In genomic region chr7:92808635-92809034, GRCh38 we compare ENCODE assay signal across 20 cellular contexts. TPM values are rescaled to one million over a fixed set of nuclear protein-coding genes. Genes with fewer than 3 reads are reported as not detected.
A peak's percentile ranks its signal among the peaks of the same experiment; 100 is the strongest.
DNase-seq lines count a peak whose midpoint lies in the region; ATAC-seq and FAIRE-seq lines count a peak whose summit lies in the region.
"Had no signal": no experiment of that assay in that cellular context is flagged by ENCODE, and none has a peak within 500 bp of the region (broad histone marks: within the 10 kb centered on the region; RNA-seq: fewer than 3 reads in every experiment).

No MANE protein-coding gene starts in this region.

- no peak overlapping the region for H3K23ac ChIP-seq in trophoblast cell (ENCODE audit: low read length)

- no peak overlapping the region for H3K9ac ChIP-seq in trophoblast cell (ENCODE audit: low read length)
- H3K9ac ChIP-seq: BLaER1 had no signal

- H2BK12ac ChIP-seq in trophoblast cell (ENCODE audit: low read length) = no peak overlapping the region

- H3K4me1 ChIP-seq in ACC112 (ENCODE audit: control insufficient read depth, insufficient read depth, low read length, unreplicated experiment) (peaks cover 40% of the 10 kb centered on the region), trophoblast cell (ENCODE audit: control insufficient read depth in 1 of 2, insufficient read depth in 2 of 2, low read length in 2 of 2) (peaks cover 0 to 2% of the 10 kb centered on the region in 2 experiments)

- ATAC-seq in activated T-helper 17 cell treated with anti-CD3 and anti-CD28 coated beads, Interleukin-2, amount 50 U/mL, for 72 hours (replicated peaks) = no peak

- H3K27ac Mint-ChIP-seq in activated T-helper 17 cell treated with anti-CD3 and anti-CD28 coated beads, Interleukin-2, amount 50 U/mL, for 72 hours = peak overlapping the region; percentile 84

- no peak overlapping the region for H4K91ac ChIP-seq in trophoblast cell (ENCODE audit: low read depth, low read length)

- FAIRE-seq in GM19239 (lab: Jason Lieb, UNC) = peak; percentile 45
- FAIRE-seq: kidney had no signal

- peaks cover 29% of the 10 kb centered on the region for H3K4me1 Mint-ChIP-seq in activated T-helper 17 cell treated with anti-CD3 and anti-CD28 coated beads, Interleukin-2, amount 50 U/mL, for 72 hours

- no peak overlapping the region for H3K4me2 ChIP-seq in trophoblast cell (ENCODE audit: low read length)

- H3K14ac ChIP-seq in trophoblast cell (ENCODE audit: low read length) = no peak overlapping the region

- H3K9me3 ChIP-seq in trophoblast cell (ENCODE audit: insufficient read depth, low read depth, low read length) = no peaks in the 10 kb centered on the region
- H3K9me3 ChIP-seq: BLaER1, colonic mucosa, sigmoid colon, thoracic aorta had no signal

- DNase-seq in GM19239 (ENCODE audit: insufficient read length, low spot score) (no peak), iris pigment epithelial cell (ENCODE audit: low read depth) (peak; percentile 60), trophoblast cell (no peak), COR-L47 (lab: John Stamatoyannopoulos, UW) (no peak), MV-4-11 (lab: John Stamatoyannopoulos, UW) (no peak)
- DNase-seq: activated CD4-positive, alpha-beta T cell treated with anti-CD3 and anti-CD28 coated beads, Interleukin-2, amount 50 U/mL, for 4 hours; activated effector memory CD4-positive, alpha-beta T cell treated with anti-CD3 and anti-CD28 coated beads, Interleukin-2, amount 50 U/mL, for 16 hours; aorta; colonic mucosa; glutamatergic neuron; kidney; NCI-H2081; PC-3; sigmoid colon; stimulated activated CD4-positive, alpha-beta T cell treated with anti-CD3 and anti-CD28 coated beads, Interleukin-4, amount 100 ng/mL, for 24 hours; stimulated activated CD8-positive, alpha-beta memory T cell treated with anti-CD3 and anti-CD28 coated beads, Interleukin-4, amount 100 ng/mL, for 48 hours had no signal

- no peaks in the 10 kb centered on the region for H3K27me3 Mint-ChIP-seq in activated T-helper 17 cell treated with anti-CD3 and anti-CD28 coated beads, Interleukin-2, amount 50 U/mL, for 72 hours

- H3K4me3 ChIP-seq in ACC112 (ENCODE audit: low read depth, low read length) (peak overlapping the region; percentile 42; the same call in 1 of the 2 replicates), trophoblast cell (ENCODE audit: low read depth, low read length) (no peak overlapping the region)
- H3K4me3 ChIP-seq: BLaER1, colonic mucosa, sigmoid colon had no signal

- H2BK5ac ChIP-seq in trophoblast cell (ENCODE audit: low read depth, low read length, poor library complexity) = no peak overlapping the region

- no peak overlapping the region for H2AK5ac ChIP-seq in trophoblast cell (ENCODE audit: low read length)

- no peak overlapping the region for H4K12ac ChIP-seq in trophoblast cell (ENCODE audit: low read depth, low read length)

- no peaks in the 10 kb centered on the region for H3K9me3 Mint-ChIP-seq in activated T-helper 17 cell treated with anti-CD3 and anti-CD28 coated beads, Interleukin-2, amount 50 U/mL, for 72 hours

- no peak overlapping the region for H4K8ac ChIP-seq in trophoblast cell (ENCODE audit: low read depth, low read length)

- H3K36me3 ChIP-seq in ACC112 (ENCODE audit: insufficient read depth, low read length) = peaks cover 18% of the 10 kb centered on the region
- H3K36me3 ChIP-seq in trophoblast cell (ENCODE audit: control insufficient read depth in 1 of 2, insufficient read depth in 2 of 2, low read length in 2 of 2) = no peaks in the 10 kb centered on the region
- H3K36me3 ChIP-seq: colonic mucosa, sigmoid colon, thoracic aorta had no signal

- peaks cover 85% of the 10 kb centered on the region for H3K36me3 Mint-ChIP-seq in activated T-helper 17 cell treated with anti-CD3 and anti-CD28 coated beads, Interleukin-2, amount 50 U/mL, for 72 hours (ENCODE audit: low read depth)

- peak overlapping the region; percentile 67 for H3K4me3 Mint-ChIP-seq in activated T-helper 17 cell treated with anti-CD3 and anti-CD28 coated beads, Interleukin-2, amount 50 U/mL, for 72 hours

- H2BK120ac ChIP-seq in trophoblast cell (ENCODE audit: insufficient read depth, low read length, poor library complexity) = no peak overlapping the region

- H3K27me3 ChIP-seq in ACC112 (ENCODE audit: insufficient read depth, low read length) (no peaks in the 10 kb centered on the region), trophoblast cell (ENCODE audit: insufficient read depth, low read length) (no peaks in the 10 kb centered on the region)
- H3K27me3 ChIP-seq: BLaER1, colonic mucosa, sigmoid colon had no signal

- peaks cover 87% of the 10 kb centered on the region for H3K79me2 ChIP-seq in ACC112 (ENCODE audit: control insufficient read depth, insufficient read depth, low read length, unreplicated experiment)
- H3K79me2 ChIP-seq in trophoblast cell (ENCODE audit: control insufficient read depth, insufficient read depth, low read length, poor library complexity) = no peaks in the 10 kb centered on the region

- H3K18ac ChIP-seq in trophoblast cell (ENCODE audit: low read length) = no peak overlapping the region

- no peak overlapping the region for H3K4ac ChIP-seq in trophoblast cell (ENCODE audit: low read depth, low read length)

- H2AFZ ChIP-seq in ACC112 (ENCODE audit: low read length, unreplicated experiment) = no peak overlapping the region
- H2AFZ ChIP-seq in trophoblast cell (ENCODE audit: insufficient read depth, low read length, poor library complexity) = no peak overlapping the region

- peaks cover 1% of the 10 kb centered on the region for H3K79me1 ChIP-seq in trophoblast cell (ENCODE audit: low read length)

- H3K27ac ChIP-seq in ACC112 (ENCODE audit: low read depth, low read length) (peak overlapping the region; percentile 85), trophoblast cell (ENCODE audit: low read depth, low read length) (no peak overlapping the region)
- H3K27ac ChIP-seq: BLaER1 had no signal

RNA-seq across cellular contexts. Expression of gene CDK6, which starts 27.7 kb away (rescaled TPM):
- total RNA-seq in activated T-helper 17 cell treated with anti-CD3 and anti-CD28 coated beads, Interleukin-2, amount 50 U/mL, for 72 hours = 100 to 1,000 TPM; 151 to 222 TPM
- polyA plus RNA-seq in trophoblast cell (2013) = 29.5 and 33.6 TPM in 2 replicates
